In the genomic region with DNA sequence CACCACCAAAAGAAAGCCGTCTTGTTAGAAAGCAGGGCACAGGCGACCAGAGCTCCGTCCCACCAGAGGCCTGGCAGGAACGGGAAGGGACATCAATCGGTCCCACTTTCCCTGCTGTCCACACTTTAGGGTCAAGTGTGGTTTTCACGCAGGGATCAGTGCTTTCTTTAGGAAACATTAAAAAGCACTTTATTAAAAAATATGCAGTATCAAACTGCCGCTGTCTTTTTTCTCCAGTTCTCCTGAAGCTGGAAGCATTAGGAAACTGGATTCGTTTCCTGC, we compare ENCODE assay signal across 9 cellular contexts. TPM values are rescaled to one million over a fixed set of nuclear protein-coding genes. Genes with fewer than 3 reads are reported as not detected.
DNase-seq lines count a peak whose midpoint lies in the region; ATAC-seq and TF ChIP-seq lines count a peak whose summit lies in the region.
"Had no signal": no experiment of that assay in that cellular context is flagged by ENCODE, and none has a peak within 500 bp of the region (broad histone marks: within the 10 kb centered on the region; RNA-seq: fewer than 3 reads in every experiment).

No MANE protein-coding gene starts in this region.

- H3K9me3 Mint-ChIP-seq in activated naive CD4-positive, alpha-beta T cell treated with anti-CD3 and anti-CD28 coated beads, Interleukin-2, amount 10 ng/mL, durations not matched to agents 7 days and 5 days = peaks cover under 1% of the 10 kb centered on the region
- no peaks in the 10 kb centered on the region for H3K9me3 Mint-ChIP-seq in mesothelial cell of epicardium

- H3K27ac ChIP-seq in mammary epithelial cell (ENCODE audit: insufficient read depth, low read depth, low read length) = no peak overlapping the region
- peak overlapping the region; percentile 77 for H3K27ac ChIP-seq in upper lobe of right lung

- peaks cover 3% of the 10 kb centered on the region for H3K36me3 Mint-ChIP-seq in activated naive CD4-positive, alpha-beta T cell treated with anti-CD3 and anti-CD28 coated beads, Interleukin-2, amount 10 ng/mL, durations not matched to agents 7 days and 5 days
- no peaks in the 10 kb centered on the region for H3K36me3 Mint-ChIP-seq in mesothelial cell of epicardium

- no peaks in the 10 kb centered on the region for H3K36me3 ChIP-seq in mammary epithelial cell (ENCODE audit: insufficient read depth, low read length)
- H3K36me3 ChIP-seq in upper lobe of right lung = no peaks in the 10 kb centered on the region

- peak overlapping the region; percentile 40 for H3K9ac ChIP-seq in mammary epithelial cell (ENCODE audit: insufficient read depth, low read length)

- H3K27me3 ChIP-seq in mammary epithelial cell (ENCODE audit: insufficient read depth, low read length) (no peaks in the 10 kb centered on the region), upper lobe of right lung (no peaks in the 10 kb centered on the region)

- H3K4me1 Mint-ChIP-seq in activated naive CD4-positive, alpha-beta T cell treated with anti-CD3 and anti-CD28 coated beads, Interleukin-2, amount 10 ng/mL, durations not matched to agents 7 days and 5 days = peaks cover 42% of the 10 kb centered on the region
- H3K4me1 Mint-ChIP-seq in mesothelial cell of epicardium = peaks cover 11% of the 10 kb centered on the region

- WGBS in mammary epithelial cell (ENCODE audit: low coverage, missing lambda C conversion rate) = 30% methylated on average over 7 of the region's 8 CpGs

- H3K4me3 Mint-ChIP-seq in activated naive CD4-positive, alpha-beta T cell treated with anti-CD3 and anti-CD28 coated beads, Interleukin-2, amount 10 ng/mL, durations not matched to agents 7 days and 5 days = peak overlapping the region; percentile 78
- peak overlapping the region; percentile 80 for H3K4me3 Mint-ChIP-seq in mesothelial cell of epicardium

- no TSS peak for BruUV-seq in mammary epithelial cell (replicated peaks; lab: Mats Ljungman, UMichigan)

- dilution Hi-C loops in mammary epithelial cell (cut with HindIII; ENCODE audit: low sequenced_read_pairs) = no loop called here

- H3K4me3 ChIP-seq in mammary epithelial cell (replicated peaks in 1 of 3; ENCODE audit: insufficient read depth in 1 of 3, low read depth in 2 of 3, low read length in 3 of 3) (peak overlapping the region; percentile 53 to 62 (median 58)), upper lobe of right lung (peak overlapping the region; percentile 65)

- CTCF ChIA-PET in activated naive CD4-positive, alpha-beta T cell treated with anti-CD3 and anti-CD28 coated beads, Interleukin-2, amount 10 ng/mL, durations not matched to agents 7 days and 5 days (lab: Charles Lee) = no interaction called here
- CTCF ChIA-PET in mammary epithelial cell (lab: Charles Lee; ENCODE audit: low non-redundant PET) = no interaction called here

- peak overlapping the region; percentile 98 for H3K4me2 ChIP-seq in mammary epithelial cell (ENCODE audit: insufficient read depth, low read depth, low read length)

- no peaks in the 10 kb centered on the region for H4K20me1 ChIP-seq in mammary epithelial cell (ENCODE audit: insufficient read depth, low read length)

- no peaks in the 10 kb centered on the region for H3K9me3 ChIP-seq in mammary epithelial cell (replicated peaks; ENCODE audit: insufficient read depth, low read length)
- no peaks in the 10 kb centered on the region for H3K9me3 ChIP-seq in upper lobe of right lung

- in situ Hi-C loops in mammary epithelial cell (cut with MboI; ENCODE audit: low sequenced_read_pairs in 2 of 2) = loop anchor here in 1 of 2 donors (25.0 kb wide), 1 partner anchor 451 kb away; a partner anchor contains a TSS

- TF ChIP-seq CTCF in mammary epithelial cell (conservative IDR thresholded peaks at IDR 0.05 in 1 of 2, IDR thresholded peaks at IDR 0.05 in 1 of 2; ENCODE audit: extremely low read depth in 1 of 2, insufficient read depth in 1 of 2, low read depth in 1 of 2, low read length in 2 of 2) (no peak), mesothelial cell of epicardium (IDR thresholded peaks at IDR 0.05; ENCODE audit: unreplicated experiment) (no peak), upper lobe of right lung (IDR thresholded peaks at IDR 0.05) (no peak)

- intact Hi-C loops in mammary epithelial cell (cut with micrococcal nuclease) = loop anchor here (1.0 kb wide), 1 partner anchor 36 kb away; no protein-coding TSS in a partner anchor
- intact Hi-C loops in upper lobe of right lung (cut with DNase I) = no loop called here

- H3K27ac Mint-ChIP-seq in activated naive CD4-positive, alpha-beta T cell treated with anti-CD3 and anti-CD28 coated beads, Interleukin-2, amount 10 ng/mL, durations not matched to agents 7 days and 5 days = no peak overlapping the region
- H3K27ac Mint-ChIP-seq in mesothelial cell of epicardium = peak overlapping the region; percentile 89

- no peak for ATAC-seq in upper lobe of right lung

- H2AFZ ChIP-seq in mammary epithelial cell (ENCODE audit: low read depth, low read length) = peak overlapping the region; percentile 97

- no peaks in the 10 kb centered on the region for H3K79me2 ChIP-seq in mammary epithelial cell (ENCODE audit: insufficient read depth, low read length)

- DNase-seq in activated naive CD4-positive, alpha-beta T cell treated with anti-CD3 and anti-CD28 coated beads, Interleukin-2, amount 10 ng/mL, durations not matched to agents 7 days and 5 days = no peak
- DNase-seq in activated naive CD4-positive, alpha-beta T cell treated with Interleukin-2 at 50 U/mL for 16 hours = no peak
- DNase-seq in mammary epithelial cell (no peak), mesothelial cell of epicardium (ENCODE audit: low spot score in 2 of 2, unreplicated experiment in 2 of 2) (no peak), upper lobe of right lung (no peak), NCI-H1092 (lab: John Stamatoyannopoulos, UW) (no peak), COLO668 (lab: John Stamatoyannopoulos, UW; ENCODE audit: unreplicated experiment) (no peak), AG08396 (ENCODE audit: low spot score) (no peak)

- H3K4me1 ChIP-seq in mammary epithelial cell (ENCODE audit: insufficient read depth, low read length) (peaks cover 35% of the 10 kb centered on the region), upper lobe of right lung (peaks cover 30% of the 10 kb centered on the region)

- H3K27me3 Mint-ChIP-seq in activated naive CD4-positive, alpha-beta T cell treated with anti-CD3 and anti-CD28 coated beads, Interleukin-2, amount 10 ng/mL, durations not matched to agents 7 days and 5 days = peaks cover 17% of the 10 kb centered on the region
- peaks cover 22% of the 10 kb centered on the region for H3K27me3 Mint-ChIP-seq in mesothelial cell of epicardium (ENCODE audit: low read depth)

RNA-seq across cellular contexts. Expression of a gene that starts 0.4 kb away (rescaled TPM):
- total RNA-seq in mammary epithelial cell = 10 to 100 TPM in 1 of 2 donors, 1 to 10 TPM in 1; 7.8 to 12.5 TPM
- polyA plus RNA-seq in mammary epithelial cell = 5.9 TPM
- 9.1 TPM for polyA minus RNA-seq in mammary epithelial cell
- total RNA-seq in mesothelial cell of epicardium = 12.1 to 13.0 TPM (median 12.1 TPM) in 3 replicates
- 11.1 TPM for total RNA-seq in upper lobe of right lung

RNA-seq across cellular contexts. Expression of a gene that starts 43.7 kb away (rescaled TPM):
- total RNA-seq in mammary epithelial cell (1 to 10 TPM in 1 of 2 donors, under 1 TPM in 1; 0.50 to 3.3 TPM), mesothelial cell of epicardium (0.09 to 0.11 TPM in 2 of 3 replicates, not detected in the other), upper lobe of right lung (0.87 TPM)
- polyA plus RNA-seq in mammary epithelial cell = 2.7 TPM
- polyA minus RNA-seq in mammary epithelial cell = 0.62 TPM
- total RNA-seq: T-helper 1 cell treated with Interleukin-12 subunit alpha and Interleukin-12 subunit beta and Interleukin-4 antibody, amounts not matched to agents 30 ng/mL and 1 ng/mL, for 36 hours had no signal
